Comparison of ENCODE assay signal across 16 cellular contexts in genomic region chr17:64259922-64260321, GRCh38. TPM values are rescaled to one million over a fixed set of nuclear protein-coding genes. Genes with fewer than 3 reads are reported as not detected.
A peak's percentile ranks its signal among the peaks of the same experiment; 100 is the strongest.
DNase-seq lines count a peak whose midpoint lies in the region; ATAC-seq and TF ChIP-seq lines count a peak whose summit lies in the region.
"Had no signal": no experiment of that assay in that cellular context is flagged by ENCODE, and none has a peak within 500 bp of the region (broad histone marks: within the 10 kb centered on the region; RNA-seq: fewer than 3 reads in every experiment).

No MANE protein-coding gene starts in this region.

- peaks cover 74% of the 10 kb centered on the region for H3K79me2 ChIP-seq in mammary epithelial cell (ENCODE audit: insufficient read depth, low read length)

- peak; percentile 12 for ATAC-seq in mucosa of descending colon
- no peak for ATAC-seq in HG02973 (IDR thresholded peaks at IDR 0.05; ENCODE audit: unreplicated experiment)
- ATAC-seq: naive thymus-derived CD8-positive, alpha-beta T cell had no signal

- no peak for TF ChIP-seq CTCF in mammary epithelial cell (conservative IDR thresholded peaks at IDR 0.05 in 1 of 2, IDR thresholded peaks at IDR 0.05 in 1 of 2; ENCODE audit: extremely low read depth in 1 of 2, insufficient read depth in 1 of 2, low read depth in 1 of 2, low read length in 2 of 2)
- TF ChIP-seq CTCF in mucosa of descending colon (IDR thresholded peaks at IDR 0.05) = no peak

- BruUV-seq in mammary epithelial cell (replicated peaks; lab: Mats Ljungman, UMichigan) = no TSS peak

- H3K4me1 ChIP-seq in mammary epithelial cell (ENCODE audit: insufficient read depth, low read length) (peaks cover 56% of the 10 kb centered on the region), mucosa of descending colon (ENCODE audit: low read depth) (peaks cover 29% of the 10 kb centered on the region)

- no peak overlapping the region for H2AFZ ChIP-seq in mammary epithelial cell (ENCODE audit: low read depth, low read length)

- H4K20me1 ChIP-seq in mammary epithelial cell (ENCODE audit: insufficient read depth, low read length) = no peaks in the 10 kb centered on the region

- H3K27ac ChIP-seq in mammary epithelial cell (ENCODE audit: insufficient read depth, low read depth, low read length) (no peak overlapping the region), substantia nigra (ENCODE audit: low read depth, low read length, poor library complexity, severe bottlenecking) (no peak overlapping the region)
- H3K27ac ChIP-seq: BLaER1, esophagus squamous epithelium had no signal

- CTCF ChIA-PET in mammary epithelial cell (lab: Charles Lee; ENCODE audit: low non-redundant PET) = interaction anchor here (0.9 kb wide), 1 partner anchor 44 kb away, joined by 8 read pairs; no protein-coding TSS in a partner anchor

- no peaks in the 10 kb centered on the region for H3K27me3 ChIP-seq in mammary epithelial cell (ENCODE audit: insufficient read depth, low read length)
- H3K27me3 ChIP-seq: BLaER1, esophagus squamous epithelium had no signal

- no peaks in the 10 kb centered on the region for H3K9me3 ChIP-seq in mammary epithelial cell (replicated peaks; ENCODE audit: insufficient read depth, low read length)
- H3K9me3 ChIP-seq in mucosa of descending colon = no peaks in the 10 kb centered on the region
- H3K9me3 ChIP-seq: BLaER1, esophagus squamous epithelium had no signal

- H3K36me3 ChIP-seq in mammary epithelial cell (ENCODE audit: insufficient read depth, low read length) (no peaks in the 10 kb centered on the region), mucosa of descending colon (ENCODE audit: low read depth) (no peaks in the 10 kb centered on the region)
- H3K36me3 ChIP-seq: BLaER1, esophagus squamous epithelium had no signal

- in situ Hi-C loops in mammary epithelial cell (cut with MboI; ENCODE audit: low sequenced_read_pairs in 2 of 2) = no loop called here

- intact Hi-C loops in mammary epithelial cell (cut with micrococcal nuclease) = loop anchor here (5.0 kb wide), 3 partner anchors 43 to 78 kb away; no protein-coding TSS in a partner anchor
- intact Hi-C loops in mucosa of descending colon (cut with DNase I, micrococcal nuclease) = loop anchor here (5.0 to 10.0 kb wide), 2 partner anchors 95 to 113 kb away; no protein-coding TSS in a partner anchor

- H3K4me3 ChIP-seq in mammary epithelial cell (replicated peaks in 1 of 3; ENCODE audit: insufficient read depth in 1 of 3, low read depth in 2 of 3, low read length in 3 of 3) (peak overlapping the region in 1 of 3 experiments; percentile 94), mucosa of descending colon (no peak overlapping the region)
- H3K4me3 ChIP-seq: BLaER1, esophagus squamous epithelium had no signal

- dilution Hi-C loops in mammary epithelial cell (cut with HindIII; ENCODE audit: low sequenced_read_pairs) = no loop called here

- no peak overlapping the region for H3K9ac ChIP-seq in mammary epithelial cell (ENCODE audit: insufficient read depth, low read length)
- H3K9ac ChIP-seq: BLaER1 had no signal

- peak overlapping the region; percentile 87 for H3K4me2 ChIP-seq in mammary epithelial cell (ENCODE audit: insufficient read depth, low read depth, low read length)

- DNase-seq in AG20443 (ENCODE audit: low spot score) (peak; percentile 63), LHCN-M2 (ENCODE audit: low read depth) (peak; percentile 50), mammary epithelial cell (peak; percentile 82), mucosa of descending colon (no peak), substantia nigra (lab: John Stamatoyannopoulos, UW) (no peak), occipital lobe (lab: John Stamatoyannopoulos, UW) (no peak)
- no peak for DNase-seq in activated naive CD4-positive, alpha-beta T cell treated with Interleukin-2 at 50 U/mL for 16 hours
- DNase-seq: activated CD4-positive, alpha-beta T cell treated with anti-CD3 and anti-CD28 coated beads, Interleukin-2, amount 10 ng/mL, durations not matched to agents 24 days and 14 days; esophagus squamous epithelium; GDM1; naive thymus-derived CD8-positive, alpha-beta T cell; NCI-H1092; NCI-H82; SW 1271 had no signal

- WGBS in mammary epithelial cell (ENCODE audit: low coverage, missing lambda C conversion rate) = 3% methylated on average over 3 of the region's 3 CpGs

RNA-seq across cellular contexts. Expression of gene TEX2, which starts 3.1 kb away (rescaled TPM):
- total RNA-seq in LHCN-M2 (2014; rRNA removed) (28.4 and 35.1 TPM in 2 replicates), mammary epithelial cell (100 to 1,000 TPM in 1 of 2 donors, 10 to 100 TPM in 1; 72.6 to 127 TPM), mucosa of descending colon (10 to 100 TPM; 27.5 to 38.5 (median 30.2) TPM), occipital lobe (28.2 TPM)
- 14.7 TPM for polyA plus RNA-seq in LHCN-M2 (2012)
- 56.4 TPM for polyA plus RNA-seq in mammary epithelial cell
- 109 TPM for polyA minus RNA-seq in mammary epithelial cell

Comparison
In these comparisons a context has a peak if more than half of its experiments do, and no peak if none do; other contexts are left out.
1. DNase-seq: peak in AG20443 (single experiment), LHCN-M2 (single experiment) and mammary epithelial cell (single experiment); none in mucosa of descending colon (0 of 3), substantia nigra (0 of 49), occipital lobe (single experiment) and activated naive CD4-positive, alpha-beta T cell treated with Interleukin-2 at 50 U/mL for 16 hours (single experiment).